8 cellular contexts compared by ENCODE assay signal in genomic region chr5:86880785-86881492, GRCh38.
DNase-seq lines count a peak whose midpoint lies in the region; ATAC-seq and TF ChIP-seq lines count a peak whose summit lies in the region.

No MANE protein-coding gene starts in this region.

- no peak overlapping the region for H3K4ac ChIP-seq in mesendoderm (ENCODE audit: low read depth, low read length)

- H3K27ac ChIP-seq in C4-2B, result no peak overlapping the region
- H3K27ac ChIP-seq in endodermal cell (ENCODE audit: low read depth, low read length), result no peak overlapping the region
- no peak overlapping the region for H3K27ac ChIP-seq in mesendoderm (ENCODE audit: low read depth, low read length)
- no peak overlapping the region for H3K27ac ChIP-seq in thoracic aorta

- no peak overlapping the region for H3K9ac ChIP-seq in endodermal cell (ENCODE audit: extremely low read depth, low read length, poor library complexity, severe bottlenecking)
- H3K9ac ChIP-seq in mesendoderm (ENCODE audit: low read length), result no peak overlapping the region

- H3K23ac ChIP-seq in mesendoderm (ENCODE audit: low read length), result no peak overlapping the region

- TF ChIP-seq CTCF in C4-2B (conservative IDR thresholded peaks at IDR 0.05) (peak; percentile 83), endodermal cell (conservative IDR thresholded peaks at IDR 0.05) (peak; percentile 98), thoracic aorta (IDR thresholded peaks at IDR 0.05) (peak; percentile 45)

- H3K4me3 ChIP-seq in endodermal cell (ENCODE audit: low read length), result no peak overlapping the region
- H3K4me3 ChIP-seq in mesendoderm (ENCODE audit: low read length), result no peak overlapping the region
- no peak overlapping the region for H3K4me3 ChIP-seq in thoracic aorta

- H2BK120ac ChIP-seq in mesendoderm (ENCODE audit: low read depth, low read length), result no peak overlapping the region

- H3K27me3 ChIP-seq in endodermal cell (ENCODE audit: control insufficient read depth, insufficient read depth, low read length, poor library complexity, severe bottlenecking) (no peaks in the 10 kb centered on the region), mesendoderm (ENCODE audit: insufficient read depth, low read length, poor library complexity) (no peaks in the 10 kb centered on the region), thoracic aorta (replicated peaks; ENCODE audit: insufficient read depth) (no peaks in the 10 kb centered on the region)

- H3K36me3 ChIP-seq in endodermal cell (ENCODE audit: control insufficient read depth, insufficient read depth, low read length) (no peaks in the 10 kb centered on the region), mesendoderm (ENCODE audit: control insufficient read depth, insufficient read depth, low read length) (no peaks in the 10 kb centered on the region), thoracic aorta (no peaks in the 10 kb centered on the region)

- peaks cover 26% of the 10 kb centered on the region for H3K4me1 ChIP-seq in endodermal cell (ENCODE audit: control insufficient read depth, insufficient read depth, low read length)
- peaks cover 7% of the 10 kb centered on the region for H3K4me1 ChIP-seq in mesendoderm (ENCODE audit: control insufficient read depth, low read depth, low read length)
- peaks cover 0 to 13% of the 10 kb centered on the region in 2 donors for H3K4me1 ChIP-seq in thoracic aorta (ENCODE audit: control insufficient read depth in 1 of 2, low read depth in 2 of 2)

- peaks cover 3% of the 10 kb centered on the region for H3K36me3 Mint-ChIP-seq in endodermal cell (ENCODE audit: low read depth)

- H2BK15ac ChIP-seq in mesendoderm (replicated peaks; ENCODE audit: low read depth), result no peak overlapping the region

- peak; percentile 97 for ATAC-seq in GM18867 (IDR thresholded peaks at IDR 0.05; ENCODE audit: unreplicated experiment)
- ATAC-seq in HG03060 (IDR thresholded peaks at IDR 0.05; ENCODE audit: low read depth, unreplicated experiment), result peak; percentile 96
- ATAC-seq in thoracic aorta (ENCODE audit: insufficient number of reproducible peaks, low FRiP score, low read depth), result no peak

- H3K9me3 ChIP-seq in endodermal cell (ENCODE audit: control insufficient read depth, low read length), result no peaks in the 10 kb centered on the region
- no peaks in the 10 kb centered on the region for H3K9me3 ChIP-seq in thoracic aorta

- no peaks in the 10 kb centered on the region for H3K79me1 ChIP-seq in mesendoderm (ENCODE audit: low read length)

- H4K8ac ChIP-seq in mesendoderm (ENCODE audit: low read depth, low read length), result no peak overlapping the region

- no peaks in the 10 kb centered on the region for H3K27me3 Mint-ChIP-seq in endodermal cell (ENCODE audit: insufficient read depth)

- H2BK5ac ChIP-seq in mesendoderm (ENCODE audit: low read length), result no peak overlapping the region

- no peaks in the 10 kb centered on the region for H3K79me2 ChIP-seq in mesendoderm (ENCODE audit: control insufficient read depth, insufficient read depth, low read length)

- peaks cover 42% of the 10 kb centered on the region for H3K4me1 Mint-ChIP-seq in endodermal cell

- WGBS in endodermal cell (ENCODE audit: insufficient coverage in 1 of 2, insufficient read length in 1 of 2), 2 experiments, result 52 to 53% methylated on average over 3 of the region's 3 CpGs
- WGBS in mesendoderm (ENCODE audit: extremely low coverage, insufficient coverage, low lambda C conversion rate), result no CpG with 5 or more reads among the region's 3 CpGs

- H4K5ac ChIP-seq in mesendoderm (ENCODE audit: low read length), result no peak overlapping the region

- H3K4me3 Mint-ChIP-seq in endodermal cell, result no peak overlapping the region

- no peak overlapping the region for H2AK5ac ChIP-seq in mesendoderm (ENCODE audit: low read length)

- DNase-seq in NCI-H2029 (lab: John Stamatoyannopoulos, UW), result peak; percentile 4
- peak; percentile 33 for DNase-seq in UCSD-AML1 (lab: John Stamatoyannopoulos, UW; ENCODE audit: unreplicated experiment)
- DNase-seq in endodermal cell, result peak; percentile 90
- peak; percentile 98 for DNase-seq in mesendoderm
- no peak for DNase-seq in thoracic aorta (ENCODE audit: low spot score)

- H3K56ac ChIP-seq in mesendoderm (ENCODE audit: low read length), result peak overlapping the region; percentile 71

- peak overlapping the region; percentile 72 for H3K18ac ChIP-seq in mesendoderm (ENCODE audit: low read length)

- no peak overlapping the region for H3K4me2 ChIP-seq in mesendoderm (ENCODE audit: low read length)

- H3K9me3 Mint-ChIP-seq in endodermal cell, result peaks cover 3% of the 10 kb centered on the region

- peak overlapping the region; percentile 93 for H3K27ac Mint-ChIP-seq in endodermal cell

Comparison
In these comparisons a context has a peak if more than half of its experiments do, and no peak if none do; other contexts are left out.
1. CTCF ChIP-seq: peak in every context shown above with its lines; median percentile 98 in endodermal cell; 83 in C4-2B; 45 in thoracic aorta.